ENCODE assay signal across 18 cellular contexts in genomic region chr2:222479855-222480254, GRCh38. TPM values are rescaled to one million over a fixed set of nuclear protein-coding genes. Genes with fewer than 3 reads are reported as not detected.
A peak's percentile ranks its signal among the peaks of the same experiment; 100 is the strongest.
DNase-seq lines count a peak whose midpoint lies in the region; ATAC-seq and TF ChIP-seq lines count a peak whose summit lies in the region.
"Had no signal": no experiment of that assay in that cellular context is flagged by ENCODE, and none has a peak within 500 bp of the region (broad histone marks: within the 10 kb centered on the region; RNA-seq: fewer than 3 reads in every experiment).

No MANE protein-coding gene starts in this region.

- H3K4me1 ChIP-seq in mammary epithelial cell (ENCODE audit: insufficient read depth, low read length) (no peaks in the 10 kb centered on the region), SJCRH30 (peaks cover 11% of the 10 kb centered on the region)
- H3K4me1 ChIP-seq: Caco-2, Peyer's patch had no signal

- H3K27me3 Mint-ChIP-seq in MCF 10A (ENCODE audit: insufficient read depth, unreplicated experiment) = no peaks in the 10 kb centered on the region

- DNase-seq in MCF 10A (ENCODE audit: unreplicated experiment) = no peak
- no peak for DNase-seq in mammary epithelial cell
- DNase-seq in RPMI7951 (ENCODE audit: low read depth) = peak; percentile 52
- DNase-seq in fibroblast of villous mesenchyme (ENCODE audit: low read depth) = peak; percentile 11
- no peak for DNase-seq in activated CD4-positive, alpha-beta T cell treated with anti-CD3 and anti-CD28 coated beads, Interleukin-2, amount 50 U/mL, for 4 hours
- no peak for DNase-seq in SJCRH30
- DNase-seq: 8988T, Caco-2, GF-D8, NCI-H1092, NCI-H1694, NCI-H2107, Peyer's patch, SHP77 treated with DMSO at 0.1 percent for 48 hours, SW 1271 had no signal

- no peaks in the 10 kb centered on the region for H4K20me1 ChIP-seq in mammary epithelial cell (ENCODE audit: insufficient read depth, low read length)

- no peaks in the 10 kb centered on the region for H3K9me3 Mint-ChIP-seq in MCF 10A (ENCODE audit: unreplicated experiment)

- dilution Hi-C loops in mammary epithelial cell (cut with HindIII; ENCODE audit: low sequenced_read_pairs) = no loop called here

- peaks cover 28% of the 10 kb centered on the region for H3K4me1 Mint-ChIP-seq in MCF 10A (ENCODE audit: insufficient read depth, unreplicated experiment)
- H3K4me1 Mint-ChIP-seq: CD14-positive monocyte had no signal

- peak overlapping the region; percentile 12 for H3K27ac Mint-ChIP-seq in MCF 10A (ENCODE audit: low read depth, unreplicated experiment)
- H3K27ac Mint-ChIP-seq: CD14-positive monocyte had no signal

- BruUV-seq in MCF 10A (replicated peaks; lab: Mats Ljungman, UMichigan) (no TSS peak), mammary epithelial cell (replicated peaks; lab: Mats Ljungman, UMichigan) (no TSS peak)

- intact Hi-C loops in MCF 10A (cut with micrococcal nuclease) = no loop called here
- intact Hi-C loops in mammary epithelial cell (cut with micrococcal nuclease) = no loop called here

- H3K27ac ChIP-seq in mammary epithelial cell (ENCODE audit: insufficient read depth, low read depth, low read length) (no peak overlapping the region), SJCRH30 (no peak overlapping the region)
- H3K27ac ChIP-seq: Peyer's patch had no signal

- TF ChIP-seq CTCF in MCF 10A (IDR thresholded peaks at IDR 0.05; ENCODE audit: unreplicated experiment) = no peak
- no peak for TF ChIP-seq CTCF in mammary epithelial cell (conservative IDR thresholded peaks at IDR 0.05 in 1 of 2, IDR thresholded peaks at IDR 0.05 in 1 of 2; ENCODE audit: extremely low read depth in 1 of 2, insufficient read depth in 1 of 2, low read depth in 1 of 2, low read length in 2 of 2)
- TF ChIP-seq CTCF in fibroblast of villous mesenchyme (IDR thresholded peaks at IDR 0.05; ENCODE audit: insufficient read depth, low read depth, low read length) = no peak

- peaks cover 97% of the 10 kb centered on the region for H3K36me3 Mint-ChIP-seq in MCF 10A (ENCODE audit: insufficient read depth, unreplicated experiment)
- H3K36me3 Mint-ChIP-seq: CD14-positive monocyte had no signal

- no peak overlapping the region for H3K4me3 Mint-ChIP-seq in MCF 10A (ENCODE audit: unreplicated experiment)

- CTCF ChIA-PET in MCF 10A (lab: Yijun Ruan, JAX) (interaction anchor here (0.9 to 1.2 kb wide), 3 partner anchors 20 to 162 kb away, joined by 3 to 6 read pairs (median 5); no protein-coding TSS in a partner anchor), mammary epithelial cell (lab: Charles Lee; ENCODE audit: low non-redundant PET) (no interaction called here)

- H3K36me3 ChIP-seq in mammary epithelial cell (ENCODE audit: insufficient read depth, low read length) (no peaks in the 10 kb centered on the region), SJCRH30 (no peaks in the 10 kb centered on the region)
- H3K36me3 ChIP-seq: Peyer's patch had no signal

- no peak for ATAC-seq in HG02588 (IDR thresholded peaks at IDR 0.05; ENCODE audit: unreplicated experiment)
- ATAC-seq in HG03571 (IDR thresholded peaks at IDR 0.05; ENCODE audit: unreplicated experiment) = no peak

- no peaks in the 10 kb centered on the region for H3K27me3 ChIP-seq in mammary epithelial cell (ENCODE audit: insufficient read depth, low read length)
- H3K27me3 ChIP-seq in SJCRH30 = no peaks in the 10 kb centered on the region
- H3K27me3 ChIP-seq: Peyer's patch had no signal

- POLR2A ChIA-PET in MCF 10A (lab: Yijun Ruan, JAX) = interaction anchor here (0.6 to 1.1 kb wide), 10 partner anchors 9 to 121 kb away, joined by 3 to 5 read pairs (median 3); no protein-coding TSS in a partner anchor

- no peaks in the 10 kb centered on the region for H3K9me3 ChIP-seq in mammary epithelial cell (replicated peaks; ENCODE audit: insufficient read depth, low read length)
- H3K9me3 ChIP-seq in SJCRH30 (replicated peaks) = no peaks in the 10 kb centered on the region
- H3K9me3 ChIP-seq: Caco-2, Peyer's patch had no signal

- H3K79me2 ChIP-seq in mammary epithelial cell (ENCODE audit: insufficient read depth, low read length) = no peaks in the 10 kb centered on the region

- no peak overlapping the region for H3K9ac ChIP-seq in mammary epithelial cell (ENCODE audit: insufficient read depth, low read length)

- H3K4me3 ChIP-seq in mammary epithelial cell (replicated peaks in 1 of 3; ENCODE audit: insufficient read depth in 1 of 3, low read depth in 2 of 3, low read length in 3 of 3) = no peak overlapping the region
- no peak overlapping the region for H3K4me3 ChIP-seq in fibroblast of villous mesenchyme (ENCODE audit: low read depth, low read length)
- H3K4me3 ChIP-seq in SJCRH30 = no peak overlapping the region
- H3K4me3 ChIP-seq: Peyer's patch had no signal

- in situ Hi-C loops in mammary epithelial cell (cut with MboI; ENCODE audit: low sequenced_read_pairs in 2 of 2) = no loop called here

- H2AFZ ChIP-seq in mammary epithelial cell (ENCODE audit: low read depth, low read length) = no peak overlapping the region

- no peak overlapping the region for H3K4me2 ChIP-seq in mammary epithelial cell (ENCODE audit: insufficient read depth, low read depth, low read length)

RNA-seq across cellular contexts. Expression of gene SGPP2, which starts 55.5 kb away (rescaled TPM):
- total RNA-seq in MCF 10A (2022) = 33.3 and 47.4 TPM in 2 replicates
- 1 to 10 TPM; 3.6 to 5.3 TPM for total RNA-seq in mammary epithelial cell
- polyA plus RNA-seq in mammary epithelial cell = 0.96 TPM
- 1.3 TPM for polyA minus RNA-seq in mammary epithelial cell
- 0.10 TPM in 1 of 2 replicates, not detected in the other for total RNA-seq in RPMI7951 (2014; rRNA removed; shearing (Covaris generic))
- total RNA-seq in fibroblast of villous mesenchyme = not detected in 2 replicates
- total RNA-seq in SJCRH30 (2014; rRNA removed; shearing (Covaris generic)) = not detected in 2 replicates
- total RNA-seq: Caco-2 had no signal
- polyA plus RNA-seq: CD14-positive monocyte had no signal

Comparison
In these comparisons a context has a peak if more than half of its experiments do, and no peak if none do; other contexts are left out.
1. DNase-seq: peak in RPMI7951 (single experiment) and fibroblast of villous mesenchyme (single experiment); none in MCF 10A (single experiment), mammary epithelial cell (single experiment), activated CD4-positive, alpha-beta T cell treated with anti-CD3 and anti-CD28 coated beads, Interleukin-2, amount 50 U/mL, for 4 hours (0 of 2) and SJCRH30 (0 of 2).